8 cellular contexts compared by ENCODE assay signal in genomic region chr12:93135286-93136239, GRCh38.
DNase-seq lines count a peak whose midpoint lies in the region; TF ChIP-seq lines count a peak whose summit lies in the region.

No MANE protein-coding gene starts in this region.

- H3K27me3 ChIP-seq in muscle layer of duodenum (ENCODE audit: low read depth, low read length) = no peaks in the 10 kb centered on the region
- no peaks in the 10 kb centered on the region for H3K27me3 ChIP-seq in endodermal cell (ENCODE audit: control insufficient read depth, insufficient read depth, low read length, poor library complexity, severe bottlenecking)

- H3K27ac ChIP-seq in muscle layer of duodenum (ENCODE audit: low read length) (peak overlapping the region; percentile 13), endodermal cell (ENCODE audit: low read depth, low read length) (no peak overlapping the region)

- 89 to 91% methylated on average over 2 to 6 of the region's 6 CpGs for WGBS in endodermal cell (ENCODE audit: insufficient coverage in 1 of 2, insufficient read length in 1 of 2), 2 experiments

- H3K9me3 ChIP-seq in muscle layer of duodenum (ENCODE audit: control insufficient read depth in 1 of 2, low read length in 2 of 2) = no peaks in the 10 kb centered on the region
- H3K9me3 ChIP-seq in endodermal cell (ENCODE audit: control insufficient read depth, low read length) = no peaks in the 10 kb centered on the region

- H3K27ac Mint-ChIP-seq in T-helper 1 cell treated with Interleukin-12 subunit alpha and Interleukin-12 subunit beta and Interleukin-4 antibody, amounts not matched to agents 30 μg/mL and 1 μg/mL, for 36 hours = peak overlapping the region; percentile 35
- H3K27ac Mint-ChIP-seq in endodermal cell = no peak overlapping the region

- H3K27me3 Mint-ChIP-seq in T-helper 1 cell treated with Interleukin-12 subunit alpha and Interleukin-12 subunit beta and Interleukin-4 antibody, amounts not matched to agents 30 μg/mL and 1 μg/mL, for 36 hours (ENCODE audit: low read depth) = no peaks in the 10 kb centered on the region
- H3K27me3 Mint-ChIP-seq in endodermal cell (ENCODE audit: insufficient read depth) = no peaks in the 10 kb centered on the region

- no peak overlapping the region for H3K9ac ChIP-seq in endodermal cell (ENCODE audit: extremely low read depth, low read length, poor library complexity, severe bottlenecking)

- peaks cover 0 to 17% of the 10 kb centered on the region in 2 donors for H3K4me1 ChIP-seq in muscle layer of duodenum (ENCODE audit: control insufficient read depth in 1 of 2, insufficient read depth in 2 of 2, low read length in 2 of 2)
- H3K4me1 ChIP-seq in endodermal cell (ENCODE audit: control insufficient read depth, insufficient read depth, low read length) = peaks cover 16% of the 10 kb centered on the region

- no peaks in the 10 kb centered on the region for H3K36me3 ChIP-seq in muscle layer of duodenum (ENCODE audit: control insufficient read depth in 1 of 2, insufficient read depth in 2 of 2, low read length in 2 of 2)
- no peaks in the 10 kb centered on the region for H3K36me3 ChIP-seq in endodermal cell (ENCODE audit: control insufficient read depth, insufficient read depth, low read length)

- DNase-seq in GM04504 (ENCODE audit: low read depth) = peak; percentile 47
- peak; percentile 10 for DNase-seq in Jurkat, Clone E6-1 (ENCODE audit: low read depth, low spot score)
- DNase-seq in endodermal cell = no peak
- no peak for DNase-seq in ecto neural progenitor cell (ENCODE audit: low spot score)
- DNase-seq in Ammon's horn (ENCODE audit: low spot score) = no peak
- DNase-seq in iPS-NIHi7 (ENCODE audit: extremely low spot score) = no peak

- H3K36me3 Mint-ChIP-seq in T-helper 1 cell treated with Interleukin-12 subunit alpha and Interleukin-12 subunit beta and Interleukin-4 antibody, amounts not matched to agents 30 μg/mL and 1 μg/mL, for 36 hours (ENCODE audit: low read depth) = no peaks in the 10 kb centered on the region
- no peaks in the 10 kb centered on the region for H3K36me3 Mint-ChIP-seq in endodermal cell (ENCODE audit: low read depth)

- no peak for TF ChIP-seq CTCF in endodermal cell (conservative IDR thresholded peaks at IDR 0.05)

- peaks cover 16% of the 10 kb centered on the region for H3K4me1 Mint-ChIP-seq in T-helper 1 cell treated with Interleukin-12 subunit alpha and Interleukin-12 subunit beta and Interleukin-4 antibody, amounts not matched to agents 30 μg/mL and 1 μg/mL, for 36 hours (ENCODE audit: low read depth)
- peaks cover 33% of the 10 kb centered on the region for H3K4me1 Mint-ChIP-seq in endodermal cell

- H3K9me3 Mint-ChIP-seq in T-helper 1 cell treated with Interleukin-12 subunit alpha and Interleukin-12 subunit beta and Interleukin-4 antibody, amounts not matched to agents 30 μg/mL and 1 μg/mL, for 36 hours = no peaks in the 10 kb centered on the region
- H3K9me3 Mint-ChIP-seq in endodermal cell = no peaks in the 10 kb centered on the region

- no peak overlapping the region for H3K4me3 ChIP-seq in Jurkat, Clone E6-1 (ENCODE audit: low read length)
- H3K4me3 ChIP-seq in muscle layer of duodenum (ENCODE audit: low read depth in 1 of 2, low read length in 2 of 2) (no peak overlapping the region), endodermal cell (ENCODE audit: low read length) (no peak overlapping the region)

- no peak overlapping the region for H3K4me3 Mint-ChIP-seq in T-helper 1 cell treated with Interleukin-12 subunit alpha and Interleukin-12 subunit beta and Interleukin-4 antibody, amounts not matched to agents 30 μg/mL and 1 μg/mL, for 36 hours
- H3K4me3 Mint-ChIP-seq in endodermal cell = no peak overlapping the region

Comparison
In these comparisons a context has a peak if more than half of its experiments do, and no peak if none do; other contexts are left out.
1. DNase-seq: peak in GM04504 (single experiment) and Jurkat, Clone E6-1 (single experiment); none in endodermal cell (single experiment), ecto neural progenitor cell (single experiment), Ammon's horn (single experiment) and iPS-NIHi7 (single experiment).